22 cellular contexts compared by ENCODE assay signal in genomic region chr2:70936979-70937811, GRCh38. TPM values are rescaled to one million over a fixed set of nuclear protein-coding genes. Genes with fewer than 3 reads are reported as not detected.
DNase-seq lines count a peak whose midpoint lies in the region; ATAC-seq and TF ChIP-seq lines count a peak whose summit lies in the region.
"Had no signal": no experiment of that assay in that cellular context is flagged by ENCODE, and none has a peak within 500 bp of the region (broad histone marks: within the 10 kb centered on the region; RNA-seq: fewer than 3 reads in every experiment).

No MANE protein-coding gene starts in this region.

- peaks cover 6% of the 10 kb centered on the region for H3K4me1 Mint-ChIP-seq in MCF 10A (ENCODE audit: insufficient read depth, unreplicated experiment)
- H3K4me1 Mint-ChIP-seq in neural progenitor cell: peaks cover 32% of the 10 kb centered on the region
- H3K4me1 Mint-ChIP-seq: CD8-positive, alpha-beta memory T cell had no signal

- H2AFZ ChIP-seq in neural progenitor cell (replicated peaks): no peak overlapping the region

- H3K27ac ChIP-seq in breast epithelium (peak overlapping the region; percentile 70 to 73), neural progenitor cell (no peak overlapping the region), vagina (no peak overlapping the region)
- H3K27ac ChIP-seq: esophagus squamous epithelium, SK-N-MC had no signal

- H3K36me3 ChIP-seq in breast epithelium (no peaks in the 10 kb centered on the region), neural progenitor cell (no peaks in the 10 kb centered on the region), vagina (no peaks in the 10 kb centered on the region)
- H3K36me3 ChIP-seq: esophagus squamous epithelium had no signal

- no peaks in the 10 kb centered on the region for H3K27me3 ChIP-seq in breast epithelium
- H3K27me3 ChIP-seq in neural progenitor cell: peaks cover 29% of the 10 kb centered on the region
- H3K27me3 ChIP-seq in vagina: no peaks in the 10 kb centered on the region

- DNase-seq in breast epithelium (ENCODE audit: low spot score in 2 of 2) (peak in 1 of 2 donors; percentile 50), MCF 10A (ENCODE audit: unreplicated experiment) (no peak), SW480 (ENCODE audit: low spot score) (peak; percentile 48), neural progenitor cell (ENCODE audit: low spot score) (peak; percentile 42), vagina (ENCODE audit: extremely low spot score in 2 of 2) (peak; percentile 56 to 87), NCI-H1417 (lab: John Stamatoyannopoulos, UW) (no peak), SK-N-DZ (ENCODE audit: low spot score) (no peak)
- DNase-seq: activated CD4-positive, alpha-beta T cell treated with anti-CD3 and anti-CD28 coated beads, Interleukin-2, amount 50 U/mL, for 1 hour; activated T-cell treated with anti-CD3 and anti-CD28 coated beads, Interleukin-2, amount 50 U/mL, for 24 hours; CD8-positive, alpha-beta memory T cell; esophagus squamous epithelium; GOT3; mesenchymal stem cell; NCI-H1694; NCI-H446 treated with DMSO at 0.1 percent for 48 hours; nucleus accumbens had no signal

- no peaks in the 10 kb centered on the region for H3K9me3 Mint-ChIP-seq in MCF 10A (ENCODE audit: unreplicated experiment)
- H3K9me3 Mint-ChIP-seq in neural progenitor cell: no peaks in the 10 kb centered on the region
- H3K9me3 Mint-ChIP-seq: activated T-cell treated with anti-CD3 and anti-CD28 coated beads, Interleukin-2, amount 50 U/mL, for 24 hours; CD8-positive, alpha-beta memory T cell had no signal

- H3K4me3 ChIP-seq in breast epithelium: peak overlapping the region in 2 of 3 donors; percentile 47 to 51
- H3K4me3 ChIP-seq in neural progenitor cell: no peak overlapping the region
- no peak overlapping the region for H3K4me3 ChIP-seq in vagina
- H3K4me3 ChIP-seq: esophagus squamous epithelium, SK-N-MC, skin epidermis had no signal

- TF ChIP-seq CTCF in breast epithelium (IDR thresholded peaks at IDR 0.05) (no peak), MCF 10A (IDR thresholded peaks at IDR 0.05; ENCODE audit: unreplicated experiment) (no peak), neural progenitor cell (IDR thresholded peaks at IDR 0.05) (no peak), vagina (IDR thresholded peaks at IDR 0.05) (no peak)

- no peaks in the 10 kb centered on the region for H3K79me2 ChIP-seq in neural progenitor cell (ENCODE audit: low read depth)

- H3K36me3 Mint-ChIP-seq in MCF 10A (ENCODE audit: insufficient read depth, unreplicated experiment) (peaks cover 6% of the 10 kb centered on the region), neural progenitor cell (peaks cover 1% of the 10 kb centered on the region)
- H3K36me3 Mint-ChIP-seq: activated naive CD8-positive, alpha-beta T cell; CD8-positive, alpha-beta memory T cell had no signal

- no peak overlapping the region for H3K4me3 Mint-ChIP-seq in MCF 10A (ENCODE audit: unreplicated experiment)
- no peak overlapping the region for H3K4me3 Mint-ChIP-seq in neural progenitor cell
- H3K4me3 Mint-ChIP-seq: activated naive CD8-positive, alpha-beta T cell; activated T-cell treated with anti-CD3 and anti-CD28 coated beads, Interleukin-2, amount 50 U/mL, for 24 hours; CD8-positive, alpha-beta memory T cell had no signal

- peak overlapping the region; percentile 67 for H3K4me2 ChIP-seq in neural progenitor cell

- H4K20me1 ChIP-seq in neural progenitor cell (ENCODE audit: low read depth): peaks cover 7% of the 10 kb centered on the region

- H3K27me3 Mint-ChIP-seq in MCF 10A (ENCODE audit: insufficient read depth, unreplicated experiment): peaks cover 16% of the 10 kb centered on the region
- H3K27me3 Mint-ChIP-seq in neural progenitor cell (ENCODE audit: insufficient read depth, low read depth): peaks cover 16% of the 10 kb centered on the region

- no peaks in the 10 kb centered on the region for H3K4me1 ChIP-seq in breast epithelium
- peaks cover 57% of the 10 kb centered on the region for H3K4me1 ChIP-seq in neural progenitor cell
- no peaks in the 10 kb centered on the region for H3K4me1 ChIP-seq in vagina
- H3K4me1 ChIP-seq: esophagus squamous epithelium had no signal

- TF ChIP-seq POLR2A in breast epithelium (IDR thresholded peaks at IDR 0.05) (no peak), vagina (IDR thresholded peaks at IDR 0.05) (no peak)

- no peaks in the 10 kb centered on the region for H3K9me3 ChIP-seq in breast epithelium
- H3K9me3 ChIP-seq in neural progenitor cell (ENCODE audit: low read depth): no peaks in the 10 kb centered on the region
- H3K9me3 ChIP-seq in vagina: no peaks in the 10 kb centered on the region
- H3K9me3 ChIP-seq: esophagus squamous epithelium had no signal

- POLR2A ChIA-PET in MCF 10A (lab: Yijun Ruan, JAX): no interaction called here

- H3K27ac Mint-ChIP-seq in MCF 10A (ENCODE audit: low read depth, unreplicated experiment) (no peak overlapping the region), neural progenitor cell (no peak overlapping the region)
- H3K27ac Mint-ChIP-seq: activated naive CD8-positive, alpha-beta T cell; activated T-cell treated with anti-CD3 and anti-CD28 coated beads, Interleukin-2, amount 50 U/mL, for 24 hours; CD8-positive, alpha-beta memory T cell had no signal

- H3K9ac ChIP-seq in neural progenitor cell: no peak overlapping the region

- no TSS peak for BruUV-seq in MCF 10A (replicated peaks; lab: Mats Ljungman, UMichigan)

- H3F3A ChIP-seq in neural progenitor cell (ENCODE audit: low read depth): peaks cover 18% of the 10 kb centered on the region

- CTCF ChIA-PET in MCF 10A (lab: Yijun Ruan, JAX): interaction anchor here (5.3 kb wide), 1 partner anchor 10 kb away, joined by 44 read pairs; no protein-coding TSS in a partner anchor

- no peak for ATAC-seq in HG02973 (IDR thresholded peaks at IDR 0.05; ENCODE audit: unreplicated experiment)

- intact Hi-C loops in breast epithelium (cut with DNase I; ENCODE audit: low total_unique reads) (no loop called here), MCF 10A (cut with micrococcal nuclease) (no loop called here), vagina (cut with DNase I) (no loop called here)

RNA-seq across cellular contexts. Expression of gene ATP6V1B1, which starts 1.5 kb away (rescaled TPM):
- total RNA-seq in breast epithelium: 10 to 100 TPM in 1 of 3 donors, 1 to 10 TPM in 2; 1.8 to 38.2 (median 4.6) TPM
- not detected in 2 replicates for total RNA-seq in MCF 10A (2022)
- total RNA-seq in neural progenitor cell (ENCODE audit: low replicate concordance): 0.99 and 1.1 TPM in 2 replicates
- total RNA-seq in vagina: not detected
- 1.7 and 1.8 TPM in 2 replicates for polyA plus RNA-seq in SK-N-DZ (2014; cell fraction: cytosol; rRNA removed)
- polyA plus RNA-seq in SK-N-DZ (2014; cell fraction: nucleus; rRNA removed): 18.6 and 32.4 TPM in 2 replicates
- total RNA-seq: CD8-positive, alpha-beta memory T cell; dermis microvascular lymphatic vessel endothelial cell had no signal
- polyA plus RNA-seq: CD8-positive, alpha-beta memory T cell had no signal

RNA-seq across cellular contexts. Expression of gene VAX2, which starts 36.8 kb away (rescaled TPM):
- 1 to 10 TPM; 1.3 to 5.1 (median 4.6) TPM for total RNA-seq in breast epithelium
- not detected in 2 replicates for total RNA-seq in MCF 10A (2022)
- total RNA-seq in neural progenitor cell (ENCODE audit: low replicate concordance): 0.62 and 2.1 TPM in 2 replicates
- not detected for total RNA-seq in vagina
- polyA plus RNA-seq in SK-N-DZ (2014; cell fraction: cytosol; rRNA removed): 9.4 and 12.9 TPM in 2 replicates
- 16.6 and 16.8 TPM in 2 replicates for polyA plus RNA-seq in SK-N-DZ (2014; cell fraction: nucleus; rRNA removed)
- total RNA-seq: CD8-positive, alpha-beta memory T cell; dermis microvascular lymphatic vessel endothelial cell; urinary bladder had no signal
- polyA plus RNA-seq: CD8-positive, alpha-beta memory T cell had no signal

RNA-seq across cellular contexts. Expression of gene ANKRD53, which starts 41.2 kb away (rescaled TPM):
- 1 to 10 TPM; 2.8 to 4.9 (median 3.2) TPM for total RNA-seq in breast epithelium
- not detected in 2 replicates for total RNA-seq in MCF 10A (2022)
- 0.06 TPM in 1 of 2 replicates, not detected in the other for total RNA-seq in neural progenitor cell (ENCODE audit: low replicate concordance)
- total RNA-seq in vagina: 4.9 TPM
- 0.15 TPM in 1 of 2 replicates, not detected in the other for polyA plus RNA-seq in SK-N-DZ (2014; cell fraction: cytosol; rRNA removed)
- 0.14 and 0.18 TPM in 2 replicates for polyA plus RNA-seq in SK-N-DZ (2014; cell fraction: nucleus; rRNA removed)

RNA-seq across cellular contexts. Expression of gene TEX261, which starts 57.5 kb away (rescaled TPM):
- total RNA-seq in breast epithelium: 10 to 100 TPM; 39.5 to 48.8 (median 40.0) TPM
- total RNA-seq in MCF 10A (2022): 52.3 and 63.2 TPM in 2 replicates
- 9.4 and 27.7 TPM in 2 replicates for total RNA-seq in neural progenitor cell (ENCODE audit: low replicate concordance)
- 29.0 TPM for total RNA-seq in vagina
- 43.3 and 47.7 TPM in 2 replicates for polyA plus RNA-seq in SK-N-DZ (2014; cell fraction: cytosol; rRNA removed)
- 41.8 and 78.2 TPM in 2 replicates for polyA plus RNA-seq in SK-N-DZ (2014; cell fraction: nucleus; rRNA removed)

Comparison
In these comparisons a context has a peak if more than half of its experiments do, and no peak if none do; other contexts are left out.
1. DNase-seq: peak in SW480 (single experiment), neural progenitor cell (single experiment) and vagina (2 of 2); none in MCF 10A (single experiment), NCI-H1417 (0 of 3) and SK-N-DZ (single experiment).
2. H3K27ac ChIP-seq: peak in breast epithelium (2 of 2); none in neural progenitor cell (single experiment) and vagina (single experiment).
3. H3K4me3 ChIP-seq: peak in breast epithelium (2 of 3); none in neural progenitor cell (single experiment) and vagina (0 of 2).